In genomic region chr7:131231381-131232220, GRCh38 we compare ENCODE assay signal across 8 cellular contexts.
A peak's percentile ranks its signal among the peaks of the same experiment; 100 is the strongest.
DNase-seq lines count a peak whose midpoint lies in the region; ATAC-seq and TF ChIP-seq lines count a peak whose summit lies in the region.

No MANE protein-coding gene starts in this region.

- peak; percentile 86 for ATAC-seq in activated T-cell treated with anti-CD3 and anti-CD28 coated beads, Interleukin-2, amount 50 U/mL, for 4 hours

- no peak overlapping the region for H3K56ac ChIP-seq in H9 (ENCODE audit: insufficient read length, low read depth, low read length)

- no peak for TF ChIP-seq CTCF in H9 (conservative IDR thresholded peaks at IDR 0.05)

- H3K36me3 Mint-ChIP-seq in H9 (ENCODE audit: insufficient read depth in 1 of 3, low read depth in 3 of 3): no peaks in the 10 kb centered on the region
- H3K36me3 Mint-ChIP-seq in activated T-cell treated with anti-CD3 and anti-CD28 coated beads, Interleukin-2, amount 50 U/mL, for 4 hours (ENCODE audit: insufficient read depth): no peaks in the 10 kb centered on the region

- no peak overlapping the region for H2BK12ac ChIP-seq in H9 (ENCODE audit: insufficient read length, low read depth, low read length)

- 0 out of 2 replicates have a peak overlapping the region, but pooled peaks have one; percentile 5 for H3K14ac ChIP-seq in H9 (ENCODE audit: insufficient read depth, low read length)

- no peaks in the 10 kb centered on the region for H4K20me1 ChIP-seq in H9 (ENCODE audit: control insufficient read depth, insufficient read depth, insufficient read length)

- intact Hi-C loops in cardiac septum (cut with DNase I): loop anchor here (5.0 kb wide), 1 partner anchor 124 kb away; no protein-coding TSS in a partner anchor

- peaks cover 17 to 27% of the 10 kb centered on the region in 2 experiments for H3K4me1 Mint-ChIP-seq in H9
- H3K4me1 Mint-ChIP-seq in activated T-cell treated with anti-CD3 and anti-CD28 coated beads, Interleukin-2, amount 50 U/mL, for 4 hours (ENCODE audit: low read depth): peaks cover 49% of the 10 kb centered on the region

- peak overlapping the region; percentile 9 for H2AFZ ChIP-seq in H9 (ENCODE audit: low read length)

- no peaks in the 10 kb centered on the region for H3K79me2 ChIP-seq in H9 (ENCODE audit: insufficient read depth, low read length)

- no peak overlapping the region for H3K9ac ChIP-seq in H9 (ENCODE audit: extremely low read depth, insufficient read length, low read length)

- peaks cover 3% of the 10 kb centered on the region; the same call in 1 of the 2 replicates for H3K27me3 Mint-ChIP-seq in H9 (ENCODE audit: low read depth)
- H3K27me3 Mint-ChIP-seq in activated T-cell treated with anti-CD3 and anti-CD28 coated beads, Interleukin-2, amount 50 U/mL, for 4 hours (ENCODE audit: low read depth): no peaks in the 10 kb centered on the region

- no peak overlapping the region for H3K4me3 Mint-ChIP-seq in H9
- peak overlapping the region; percentile 62 for H3K4me3 Mint-ChIP-seq in activated T-cell treated with anti-CD3 and anti-CD28 coated beads, Interleukin-2, amount 50 U/mL, for 4 hours

- H3K23ac ChIP-seq in H9 (ENCODE audit: insufficient read length, low read depth, low read length): no peak overlapping the region

- H3K27ac ChIP-seq in H9 (ENCODE audit: insufficient read length, low read depth, low read length): no peak overlapping the region

- no peak overlapping the region for H2BK15ac ChIP-seq in H9 (ENCODE audit: low read depth, low read length)

- H3K23me2 ChIP-seq in H9 (ENCODE audit: insufficient read length, low read depth, low read length, poor library complexity, severe bottlenecking): no peaks in the 10 kb centered on the region

- peaks cover 3% of the 10 kb centered on the region; the same call in 1 of the 2 replicates for H3K4me1 ChIP-seq in H9 (ENCODE audit: insufficient read depth, low read length)

- no peak overlapping the region for H4K5ac ChIP-seq in H9 (ENCODE audit: insufficient read length, low read depth, low read length)

- no peak overlapping the region for H2BK20ac ChIP-seq in H9 (ENCODE audit: low read depth, low read length, poor library complexity, severe bottlenecking)

- no peaks in the 10 kb centered on the region for H3K79me1 ChIP-seq in H9 (ENCODE audit: insufficient read depth, low read depth, low read length, poor library complexity, severe bottlenecking)

- DNase-seq in GF-D8 (lab: John Stamatoyannopoulos, UW) (peak; percentile 83), H9 (no peak), NOMO-1 (lab: John Stamatoyannopoulos, UW; ENCODE audit: unreplicated experiment in 2 of 2) (peak; percentile 59 to 82), cardiac septum (ENCODE audit: low spot score) (peak; percentile 80), HuH-7.5 (ENCODE audit: low spot score) (no peak), NCI-H774 (lab: John Stamatoyannopoulos, UW) (no peak)
- peak; percentile 25 for DNase-seq in activated T-cell treated with anti-CD3 and anti-CD28 coated beads, Interleukin-2, amount 50 U/mL, for 4 hours
- DNase-seq in stimulated activated CD4-positive, alpha-beta T cell treated with anti-CD3 and anti-CD28 coated beads, TNF-alpha, amount 100 ng/mL, for 4 hours (ENCODE audit: low read depth in 3 of 3): peak; percentile 13 to 25 (median 20)

- no peak overlapping the region for H2BK120ac ChIP-seq in H9 (ENCODE audit: low read depth, low read length, poor library complexity, severe bottlenecking)

- H4K91ac ChIP-seq in H9 (ENCODE audit: insufficient read length, low read depth, low read length): peak overlapping the region; percentile 12

- no peak overlapping the region for H3T11ph ChIP-seq in H9 (ENCODE audit: low read length)

- no peaks in the 10 kb centered on the region for H3K27me3 ChIP-seq in H9 (ENCODE audit: insufficient read depth, low read length)

- H3K4me2 ChIP-seq in H9 (ENCODE audit: insufficient read depth, insufficient read length, low read length): no peak overlapping the region

- H3K18ac ChIP-seq in H9 (ENCODE audit: insufficient read length, low read depth, low read length): peak overlapping the region; percentile 72

- peak overlapping the region; percentile 17 to 50 (median 35); a peak in 6 of 7 replicates for H3K27ac Mint-ChIP-seq in H9

- no peaks in the 10 kb centered on the region for H3K9me3 ChIP-seq in H9 (ENCODE audit: control insufficient read depth, low read depth, low read length)

- WGBS in H9 (ENCODE audit: extremely low coverage, insufficient read length, low lambda C conversion rate): no CpG with 5 or more reads among the region's 10 CpGs

- no peak overlapping the region for H3K4ac ChIP-seq in H9 (ENCODE audit: low read depth, low read length)

- no peak overlapping the region for H2AK5ac ChIP-seq in H9 (ENCODE audit: insufficient read length, low read length)

- peaks cover 0 to 4% of the 10 kb centered on the region in 2 experiments; a peak in 1 of 5 replicates for H3K9me3 Mint-ChIP-seq in H9
- no peaks in the 10 kb centered on the region for H3K9me3 Mint-ChIP-seq in activated T-cell treated with anti-CD3 and anti-CD28 coated beads, Interleukin-2, amount 50 U/mL, for 4 hours

- H2BK5ac ChIP-seq in H9 (ENCODE audit: insufficient read length, low read length): no peak overlapping the region

- H4K8ac ChIP-seq in H9 (replicated peaks; ENCODE audit: insufficient read length, low read depth, low read length): peak overlapping the region; percentile 69

Comparison
In these comparisons a context has a peak if more than half of its experiments do, and no peak if none do; other contexts are left out.
1. DNase-seq: peak in GF-D8 (single experiment), NOMO-1 (2 of 2), activated T-cell treated with anti-CD3 and anti-CD28 coated beads, Interleukin-2, amount 50 U/mL, for 4 hours (single experiment), cardiac septum (single experiment) and stimulated activated CD4-positive, alpha-beta T cell treated with anti-CD3 and anti-CD28 coated beads, TNF-alpha, amount 100 ng/mL, for 4 hours (3 of 3); none in H9 (single experiment), HuH-7.5 (single experiment) and NCI-H774 (single experiment).